Comparison of ENCODE assay signal across 10 cellular contexts in the genomic region with DNA sequence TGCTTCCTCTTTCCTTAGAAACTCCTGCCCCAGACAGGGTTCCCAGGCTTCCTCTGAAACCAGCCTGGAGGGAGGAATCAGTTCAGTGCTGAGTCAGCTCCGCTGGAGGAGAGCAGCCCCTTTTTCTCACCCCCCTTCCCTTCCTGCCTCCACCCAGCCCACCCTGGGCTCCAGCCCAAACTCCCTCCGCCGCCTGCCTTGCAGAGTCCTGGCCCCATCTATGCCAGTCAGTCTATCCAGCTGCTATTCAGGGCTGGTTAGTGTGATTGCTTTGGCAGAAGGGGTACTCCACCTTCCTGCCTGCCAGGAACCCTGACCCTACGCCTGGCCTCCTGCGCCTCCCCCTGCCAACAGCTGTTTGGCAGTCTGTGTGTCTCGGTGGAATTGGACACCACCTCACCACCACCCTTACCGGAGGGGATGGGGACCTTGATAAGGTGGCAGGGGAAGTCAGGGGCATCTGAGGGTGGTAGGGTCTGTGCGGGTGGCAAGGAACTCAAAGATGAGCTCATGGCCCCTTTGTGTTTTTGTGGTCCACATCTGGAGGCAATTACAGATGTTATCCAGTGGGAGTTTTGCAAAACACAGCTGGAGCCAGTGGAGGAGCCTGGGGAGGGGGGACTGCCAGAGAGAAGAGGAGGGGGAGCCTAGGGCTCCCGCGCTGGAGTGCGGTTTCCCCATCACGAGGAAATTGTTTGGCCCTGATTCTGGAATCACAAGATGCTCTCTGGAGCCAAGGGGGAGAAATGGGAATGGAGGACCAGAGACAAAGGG. TPM values are rescaled to one million over a fixed set of nuclear protein-coding genes. Genes with fewer than 3 reads are reported as not detected.
DNase-seq lines count a peak whose midpoint lies in the region; ATAC-seq, FAIRE-seq and TF ChIP-seq lines count a peak whose summit lies in the region.
"Had no signal": no experiment of that assay in that cellular context is flagged by ENCODE, and none has a peak within 500 bp of the region (broad histone marks: within the 10 kb centered on the region; RNA-seq: fewer than 3 reads in every experiment).

No MANE protein-coding gene starts in this region.

- H3K9ac ChIP-seq in HUES48 (ENCODE audit: low read depth, low read length) (no peak overlapping the region), Karpas-422 (ENCODE audit: low read length) (no peak overlapping the region)

- peak overlapping the region in 1 of 2 donors; percentile 19 for H3K4me3 Mint-ChIP-seq in stimulated activated naive B cell treated with anti-CD40 and anti-IgM and Interleukin-4, amounts not matched to agents 10 μg/mL and 1 μg/mL and 100 μg/mL, for 72 hours
- H3K4me3 Mint-ChIP-seq: activated naive CD4-positive, alpha-beta T cell treated with anti-CD3 and anti-CD28 coated beads, Interleukin-2, amount 50 U/mL, for 24 hours had no signal

- DNase-seq in bronchial epithelial cell (ENCODE audit: low read depth) (peak; percentile 69), suprapubic skin (ENCODE audit: low spot score in 2 of 2) (peak; percentile 92 to 93), Karpas-422 (no peak)
- no peak for DNase-seq in stimulated activated naive B cell treated with anti-CD40 and anti-IgM and Interleukin-4, amounts not matched to agents 10 μg/mL and 1 μg/mL and 100 μg/mL, for 72 hours
- DNase-seq in effector CD4-positive, alpha-beta T cell = no peak

- no peaks in the 10 kb centered on the region for H3K9me3 Mint-ChIP-seq in stimulated activated naive B cell treated with anti-CD40 and anti-IgM and Interleukin-4, amounts not matched to agents 10 μg/mL and 1 μg/mL and 100 μg/mL, for 72 hours
- H3K9me3 Mint-ChIP-seq: activated naive CD4-positive, alpha-beta T cell treated with anti-CD3 and anti-CD28 coated beads, Interleukin-2, amount 50 U/mL, for 24 hours had no signal

- peaks cover 8 to 33% of the 10 kb centered on the region in 2 donors for H3K27me3 Mint-ChIP-seq in stimulated activated naive B cell treated with anti-CD40 and anti-IgM and Interleukin-4, amounts not matched to agents 10 μg/mL and 1 μg/mL and 100 μg/mL, for 72 hours
- H3K27me3 Mint-ChIP-seq: activated naive CD4-positive, alpha-beta T cell treated with anti-CD3 and anti-CD28 coated beads, Interleukin-2, amount 50 U/mL, for 24 hours had no signal

- no peak overlapping the region for H3K27ac Mint-ChIP-seq in stimulated activated naive B cell treated with anti-CD40 and anti-IgM and Interleukin-4, amounts not matched to agents 10 μg/mL and 1 μg/mL and 100 μg/mL, for 72 hours
- H3K27ac Mint-ChIP-seq: activated naive CD4-positive, alpha-beta T cell treated with anti-CD3 and anti-CD28 coated beads, Interleukin-2, amount 50 U/mL, for 24 hours had no signal

- H3K79me2 ChIP-seq in Karpas-422 (ENCODE audit: low read length) = no peaks in the 10 kb centered on the region

- H3K27me3 ChIP-seq in HUES48 (ENCODE audit: control insufficient read depth, insufficient read depth, low read length) (no peaks in the 10 kb centered on the region), bronchial epithelial cell (ENCODE audit: control insufficient read depth, insufficient read depth, low read length) (no peaks in the 10 kb centered on the region), layer of hippocampus (ENCODE audit: control insufficient read depth, insufficient read depth, low read length) (no peaks in the 10 kb centered on the region), suprapubic skin (no peaks in the 10 kb centered on the region), Karpas-422 (ENCODE audit: low read length) (no peaks in the 10 kb centered on the region)

- FAIRE-seq in bronchial epithelial cell (lab: Jason Lieb, UNC) = no peak

- no peak for TF ChIP-seq CTCF in bronchial epithelial cell (IDR thresholded peaks at IDR 0.05; ENCODE audit: insufficient read depth, low read length, severe bottlenecking)
- TF ChIP-seq CTCF in suprapubic skin (IDR thresholded peaks at IDR 0.05) = no peak

- H3K4me1 Mint-ChIP-seq in stimulated activated naive B cell treated with anti-CD40 and anti-IgM and Interleukin-4, amounts not matched to agents 10 μg/mL and 1 μg/mL and 100 μg/mL, for 72 hours = peaks cover 18 to 32% of the 10 kb centered on the region in 2 donors

- H3K9me3 ChIP-seq in HUES48 (ENCODE audit: control insufficient read depth, insufficient read depth, low read length) (no peaks in the 10 kb centered on the region), suprapubic skin (no peaks in the 10 kb centered on the region), Karpas-422 (ENCODE audit: low read length) (no peaks in the 10 kb centered on the region)

- TF ChIP-seq POLR2A in suprapubic skin (IDR thresholded peaks at IDR 0.05) = no peak

- no peak for ATAC-seq in stimulated activated naive B cell treated with anti-CD40 and anti-IgM and Interleukin-4, amounts not matched to agents 10 μg/mL and 1 μg/mL and 100 μg/mL, for 72 hours (replicated peaks)
- no peak for ATAC-seq in HG03196 (IDR thresholded peaks at IDR 0.05; ENCODE audit: unreplicated experiment)

- WGBS in suprapubic skin = 13% methylated on average over 12 of the region's 12 CpGs

- peak overlapping the region; percentile 64 for H3K27ac ChIP-seq in HUES48 (ENCODE audit: low read depth, low read length)
- H3K27ac ChIP-seq in layer of hippocampus (ENCODE audit: low read depth, low read length) = peak overlapping the region; percentile 67
- peak overlapping the region; percentile 87 for H3K27ac ChIP-seq in suprapubic skin
- H3K27ac ChIP-seq in Karpas-422 (ENCODE audit: low read length) = no peak overlapping the region
- H3K27ac ChIP-seq: HL-60 had no signal

- H4K20me1 ChIP-seq in Karpas-422 (ENCODE audit: insufficient read depth, low read depth, low read length) = no peaks in the 10 kb centered on the region

- no peak overlapping the region for H2AFZ ChIP-seq in Karpas-422 (ENCODE audit: low read length)

- H3K4me2 ChIP-seq in Karpas-422 (ENCODE audit: low read depth, low read length, poor library complexity, severe bottlenecking) = no peak overlapping the region

- no peaks in the 10 kb centered on the region for H3K9me2 ChIP-seq in Karpas-422 (replicated peaks; ENCODE audit: insufficient read depth, low read length)

- no peak overlapping the region for H3K4me3 ChIP-seq in HUES48 (ENCODE audit: low read depth, low read length)
- H3K4me3 ChIP-seq in bronchial epithelial cell (ENCODE audit: low read depth, low read length) = no peak overlapping the region
- H3K4me3 ChIP-seq in suprapubic skin = peak overlapping the region; percentile 26
- no peak overlapping the region for H3K4me3 ChIP-seq in Karpas-422 (ENCODE audit: low read length)

- H3K36me3 ChIP-seq in HUES48 (ENCODE audit: control insufficient read depth, insufficient read depth, low read length) = peaks cover 31% of the 10 kb centered on the region
- H3K36me3 ChIP-seq in bronchial epithelial cell (ENCODE audit: control insufficient read depth, insufficient read depth, low read length) = peaks cover 28% of the 10 kb centered on the region
- peaks cover 35% of the 10 kb centered on the region for H3K36me3 ChIP-seq in suprapubic skin
- no peaks in the 10 kb centered on the region for H3K36me3 ChIP-seq in Karpas-422 (ENCODE audit: insufficient read depth, low read length)

- no peak for TF ChIP-seq EP300 in suprapubic skin (IDR thresholded peaks at IDR 0.05)

- H3K36me3 Mint-ChIP-seq in stimulated activated naive B cell treated with anti-CD40 and anti-IgM and Interleukin-4, amounts not matched to agents 10 μg/mL and 1 μg/mL and 100 μg/mL, for 72 hours = peaks cover 0 to 3% of the 10 kb centered on the region in 2 donors
- H3K36me3 Mint-ChIP-seq: activated naive CD4-positive, alpha-beta T cell treated with anti-CD3 and anti-CD28 coated beads, Interleukin-2, amount 50 U/mL, for 24 hours had no signal

- H3K4me1 ChIP-seq in HUES48 (ENCODE audit: control insufficient read depth, insufficient read depth, low read length) (peaks cover 25% of the 10 kb centered on the region), suprapubic skin (peaks cover 88% of the 10 kb centered on the region), Karpas-422 (ENCODE audit: low read length) (peaks cover 3% of the 10 kb centered on the region)

RNA-seq across cellular contexts. Expression of a gene that starts 12.2 kb away (rescaled TPM):
- total RNA-seq in bronchial epithelial cell (126 and 140 TPM in 2 replicates), suprapubic skin (100 to 1,000 TPM; 106 to 161 (median 128) TPM)
- 0.72 and 1.9 TPM in 2 replicates for total RNA-seq in Karpas-422 (2014; rRNA removed; shearing (Covaris generic); ENCODE audit: low replicate concordance)

RNA-seq across cellular contexts. Expression of a gene that starts 18.9 kb away (rescaled TPM):
- 33.2 and 38.7 TPM in 2 replicates for total RNA-seq in bronchial epithelial cell
- 10 to 100 TPM; 35.5 to 84.5 (median 74.2) TPM for total RNA-seq in suprapubic skin
- total RNA-seq in Karpas-422 (2014; rRNA removed; shearing (Covaris generic); ENCODE audit: low replicate concordance) = 71.3 and 107 TPM in 2 replicates

RNA-seq across cellular contexts. Expression of a gene that starts 23.0 kb away (rescaled TPM):
- total RNA-seq in bronchial epithelial cell (34.8 and 63.6 TPM in 2 replicates), suprapubic skin (100 to 1,000 TPM in 3 of 4 donors, 10 to 100 TPM in 1; 97.8 to 170 (median 157) TPM)
- 34.3 and 43.1 TPM in 2 replicates for total RNA-seq in Karpas-422 (2014; rRNA removed; shearing (Covaris generic); ENCODE audit: low replicate concordance)

RNA-seq across cellular contexts. Expression of a gene that starts 33.3 kb away (rescaled TPM):
- 0.51 and 0.79 TPM in 2 replicates for total RNA-seq in bronchial epithelial cell
- total RNA-seq in suprapubic skin = 1 to 10 TPM; 1.8 to 3.8 (median 2.9) TPM
- 1.9 and 3.5 TPM in 2 replicates for total RNA-seq in Karpas-422 (2014; rRNA removed; shearing (Covaris generic); ENCODE audit: low replicate concordance)

RNA-seq across cellular contexts. Expression of a gene that starts 34.4 kb away (rescaled TPM):
- total RNA-seq in bronchial epithelial cell (under 0.01 TPM in 1 of 2 replicates, not detected in the other), suprapubic skin (1 to 10 TPM in 2 of 4 donors, under 1 TPM in 2; 0.89 to 5.4 (median 1.2) TPM)
- 0.51 TPM in 1 of 2 replicates, not detected in the other for total RNA-seq in Karpas-422 (2014; rRNA removed; shearing (Covaris generic); ENCODE audit: low replicate concordance)

Comparison
In these comparisons a context has a peak if more than half of its experiments do, and no peak if none do; other contexts are left out.
1. DNase-seq: peak in bronchial epithelial cell (single experiment) and suprapubic skin (2 of 2); none in stimulated activated naive B cell treated with anti-CD40 and anti-IgM and Interleukin-4, amounts not matched to agents 10 μg/mL and 1 μg/mL and 100 μg/mL, for 72 hours (single experiment), Karpas-422 (single experiment) and effector CD4-positive, alpha-beta T cell (single experiment).
2. RNA of a gene that starts 12.2 kb away (total RNA-seq): 106 to 161 TPM in suprapubic skin and 126 to 140 TPM in bronchial epithelial cell; 0.72 to 1.9 TPM in Karpas-422; every median in the first group is over 10 times any median in the second.